ENCODE assay signal across 8 cellular contexts in genomic region chr19:49593233-49594113, GRCh38. TPM values are rescaled to one million over a fixed set of nuclear protein-coding genes. Genes with fewer than 3 reads are reported as not detected.
DNase-seq lines count a peak whose midpoint lies in the region; ATAC-seq and TF ChIP-seq lines count a peak whose summit lies in the region.

No MANE protein-coding gene starts in this region.

- ATAC-seq in GM18909 (IDR thresholded peaks at IDR 0.05; ENCODE audit: poor library complexity, unreplicated experiment) = peak; percentile 41
- ATAC-seq in activated T-cell treated with anti-CD3 and anti-CD28 coated beads, Interleukin-2, amount 50 U/mL, for 72 hours (replicated peaks in 1 of 2) = peak; percentile 65 to 67

- peaks cover 44% of the 10 kb centered on the region for H3K4me1 Mint-ChIP-seq in activated T-cell treated with anti-CD3 and anti-CD28 coated beads, Interleukin-2, amount 50 U/mL, for 72 hours (ENCODE audit: low read depth)

- TF ChIP-seq CTCF in PC-9 (conservative IDR thresholded peaks at IDR 0.05) (no peak), esophagus muscularis mucosa (IDR thresholded peaks at IDR 0.05) (peak in 1 of 3 experiments; percentile 18)

- 0 out of 2 replicates have a peak overlapping the region, but pooled peaks have one; percentile 20 for H2AFZ ChIP-seq in PC-9

- H3K27me3 Mint-ChIP-seq in activated T-cell treated with anti-CD3 and anti-CD28 coated beads, Interleukin-2, amount 50 U/mL, for 72 hours (ENCODE audit: low read depth) = no peaks in the 10 kb centered on the region

- peaks cover 0 to 10% of the 10 kb centered on the region in 2 donors for H3K36me3 Mint-ChIP-seq in activated T-cell treated with anti-CD3 and anti-CD28 coated beads, Interleukin-2, amount 50 U/mL, for 72 hours (ENCODE audit: insufficient read depth in 2 of 2)

- no peaks in the 10 kb centered on the region for H3K9me3 Mint-ChIP-seq in activated T-cell treated with anti-CD3 and anti-CD28 coated beads, Interleukin-2, amount 50 U/mL, for 72 hours

- TF ChIP-seq EP300 in esophagus muscularis mucosa (IDR thresholded peaks at IDR 0.05) = no peak

- H3K9me3 ChIP-seq in PC-9 (ENCODE audit: insufficient read depth, low read depth) = no peaks in the 10 kb centered on the region
- H3K9me3 ChIP-seq in esophagus muscularis mucosa = no peaks in the 10 kb centered on the region
- H3K9me3 ChIP-seq in muscle layer of duodenum (ENCODE audit: control insufficient read depth in 1 of 2, low read length in 2 of 2) = no peaks in the 10 kb centered on the region

- H3K4me3 ChIP-seq in PC-9 (peak overlapping the region; percentile 89), esophagus muscularis mucosa (peak overlapping the region; percentile 85 to 96 (median 92)), muscle layer of duodenum (ENCODE audit: low read depth in 1 of 2, low read length in 2 of 2) (peak overlapping the region; percentile 75 to 83)

- peaks cover 53% of the 10 kb centered on the region for H3K79me2 ChIP-seq in PC-9 (ENCODE audit: low read depth)

- H3F3A ChIP-seq in PC-9 (ENCODE audit: insufficient read depth, low read depth) = peaks cover 37% of the 10 kb centered on the region

- in situ Hi-C loops in ACHN (cut with HindIII; ENCODE audit: low pct_ligation_motif_present, low pct_unique_long_range_greater_than_20kb, low sequenced_read_pairs) = no loop called here

- H3K4me1 ChIP-seq in PC-9 (replicated peaks; ENCODE audit: insufficient read depth) = peaks cover 9% of the 10 kb centered on the region; the same call in 1 of the 2 replicates
- peaks cover 22 to 48% (median 44%) of the 10 kb centered on the region in 4 donors for H3K4me1 ChIP-seq in esophagus muscularis mucosa
- peaks cover 7 to 23% of the 10 kb centered on the region in 2 donors for H3K4me1 ChIP-seq in muscle layer of duodenum (ENCODE audit: control insufficient read depth in 1 of 2, insufficient read depth in 2 of 2, low read length in 2 of 2)

- H4K20me1 ChIP-seq in PC-9 (ENCODE audit: insufficient read depth) = peaks cover 23% of the 10 kb centered on the region

- WGBS in esophagus muscularis mucosa = 13% methylated on average over 27 of the region's 27 CpGs

- H3K27ac ChIP-seq in PC-9 = no peak overlapping the region
- peak overlapping the region; percentile 84 to 96 (median 94) for H3K27ac ChIP-seq in esophagus muscularis mucosa (replicated peaks in 1 of 4)
- H3K27ac ChIP-seq in muscle layer of duodenum (ENCODE audit: low read length) = peak overlapping the region; percentile 77

- POLR2A ChIA-PET in PC-9 (lab: Charles Lee; ENCODE audit: unreplicated experiment) = interaction anchor here (0.5 to 1.7 kb wide), 7 partner anchors 13 to 395 kb away, joined by 5 to 70 read pairs (median 14); partner anchors contain the start of genes NOSIP, PRRG2, RRAS and SCAF1

- H3K27ac Mint-ChIP-seq in activated T-cell treated with anti-CD3 and anti-CD28 coated beads, Interleukin-2, amount 50 U/mL, for 72 hours = peak overlapping the region; percentile 92

- TF ChIP-seq POLR2A in esophagus muscularis mucosa (IDR thresholded peaks at IDR 0.05; ENCODE audit: low read depth) = no peak

- 0 out of 2 replicates have a peak, but pooled peaks cover 4% of the 10 kb centered on the region for H3K36me3 ChIP-seq in PC-9 (ENCODE audit: low read depth)
- peaks cover 36 to 46% (median 44%) of the 10 kb centered on the region in 4 donors for H3K36me3 ChIP-seq in esophagus muscularis mucosa
- peaks cover 6 to 34% of the 10 kb centered on the region in 2 donors for H3K36me3 ChIP-seq in muscle layer of duodenum (ENCODE audit: control insufficient read depth in 1 of 2, insufficient read depth in 2 of 2, low read length in 2 of 2)

- H3K4me3 Mint-ChIP-seq in activated T-cell treated with anti-CD3 and anti-CD28 coated beads, Interleukin-2, amount 50 U/mL, for 72 hours = peak overlapping the region; percentile 90 to 96

- CTCF ChIA-PET in PC-9 (lab: Charles Lee) = no interaction called here

- intact Hi-C loops in PC-9 (cut with micrococcal nuclease; ENCODE audit: unreplicated experiment) (loop anchor here (2.0 kb wide), 1 partner anchor 71 kb away; the partner anchor contains the start of genes BCL2L12 and IRF3), esophagus muscularis mucosa (cut with DNase I) (loop anchor here (2.0 to 5.0 kb wide), 2 partner anchors 45 to 84 kb away; partner anchors contain the start of gene PRMT1)

- no peaks in the 10 kb centered on the region for H3K9me2 ChIP-seq in PC-9 (ENCODE audit: insufficient read depth)

- no TSS peak for BruUV-seq in PC-9 (replicated peaks; lab: Mats Ljungman, UMichigan)

- DNase-seq in ACHN = peak; percentile 90
- DNase-seq in HT-29 (ENCODE audit: low spot score) = peak; percentile 98
- DNase-seq in PC-9 = peak; percentile 87 to 94
- peak; percentile 94 to 97 for DNase-seq in activated T-cell treated with anti-CD3 and anti-CD28 coated beads, Interleukin-2, amount 50 U/mL, for 72 hours
- peak; percentile 99 for DNase-seq in esophagus muscularis mucosa (ENCODE audit: extremely low spot score)
- peak; percentile 96 for DNase-seq in stimulated activated CD8-positive, alpha-beta memory T cell treated with anti-CD3 and anti-CD28 coated beads, Interleukin-4, amount 100 ng/mL, for 48 hours

- H3K4me2 ChIP-seq in PC-9 = peak overlapping the region; percentile 95

- H3K27me3 ChIP-seq in PC-9 (ENCODE audit: insufficient read depth, low read depth) = no peaks in the 10 kb centered on the region
- no peaks in the 10 kb centered on the region for H3K27me3 ChIP-seq in esophagus muscularis mucosa
- H3K27me3 ChIP-seq in muscle layer of duodenum (ENCODE audit: low read depth, low read length) = no peaks in the 10 kb centered on the region

RNA-seq across cellular contexts. Expression of gene PRR12, which starts 2.5 kb away (rescaled TPM):
- 15.0 and 15.3 TPM in 2 replicates for total RNA-seq in HT-29 (2014; rRNA removed; shearing (Covaris generic))
- total RNA-seq in PC-9 (2021) (40.4 and 41.3 TPM in 2 replicates), esophagus muscularis mucosa (10 to 100 TPM in 3 of 4 donors, 1 to 10 TPM in 1; 9.4 to 29.1 (median 16.3) TPM)
- total RNA-seq in activated T-cell treated with anti-CD3 and anti-CD28 coated beads, Interleukin-2, amount 50 U/mL, for 72 hours = 10 to 100 TPM; 23.9 to 24.6 TPM

RNA-seq across cellular contexts. Expression of gene PRRG2, which starts 12.4 kb away (rescaled TPM):
- total RNA-seq in HT-29 (2014; rRNA removed; shearing (Covaris generic)) = 25.8 and 26.3 TPM in 2 replicates
- total RNA-seq in PC-9 (2021) = 16.2 TPM in 2 replicates
- 1 to 10 TPM in 1 of 2 donors, under 1 TPM in 1; 0.88 to 1.1 TPM for total RNA-seq in activated T-cell treated with anti-CD3 and anti-CD28 coated beads, Interleukin-2, amount 50 U/mL, for 72 hours
- total RNA-seq in esophagus muscularis mucosa = 1 to 10 TPM in 2 of 4 donors, under 1 TPM in 1, not detected in 1; 0.17 to 2.5 (median 1.6) TPM

RNA-seq across cellular contexts. Expression of gene NOSIP, which starts 13.1 kb away (rescaled TPM):
- 247 and 262 TPM in 2 replicates for total RNA-seq in HT-29 (2014; rRNA removed; shearing (Covaris generic))
- total RNA-seq in PC-9 (2021) (63.6 and 71.3 TPM in 2 replicates), esophagus muscularis mucosa (10 to 100 TPM; 51.0 to 71.6 (median 59.2) TPM)
- 10 to 100 TPM; 66.0 to 72.7 TPM for total RNA-seq in activated T-cell treated with anti-CD3 and anti-CD28 coated beads, Interleukin-2, amount 50 U/mL, for 72 hours

RNA-seq across cellular contexts. Expression of gene RRAS, which starts 46.5 kb away (rescaled TPM):
- 33.1 and 45.2 TPM in 2 replicates for total RNA-seq in HT-29 (2014; rRNA removed; shearing (Covaris generic))
- total RNA-seq in PC-9 (2021) = 36.6 and 40.6 TPM in 2 replicates
- 10 to 100 TPM; 11.3 to 13.5 TPM for total RNA-seq in activated T-cell treated with anti-CD3 and anti-CD28 coated beads, Interleukin-2, amount 50 U/mL, for 72 hours
- 100 to 1,000 TPM; 134 to 205 (median 187) TPM for total RNA-seq in esophagus muscularis mucosa

RNA-seq across cellular contexts. Expression of gene SCAF1, which starts 48.5 kb away (rescaled TPM):
- total RNA-seq in HT-29 (2014; rRNA removed; shearing (Covaris generic)) = 58.6 and 67.6 TPM in 2 replicates
- 86.9 and 91.3 TPM in 2 replicates for total RNA-seq in PC-9 (2021)
- 10 to 100 TPM; 57.7 to 60.1 TPM for total RNA-seq in activated T-cell treated with anti-CD3 and anti-CD28 coated beads, Interleukin-2, amount 50 U/mL, for 72 hours
- 10 to 100 TPM; 19.2 to 50.9 (median 30.9) TPM for total RNA-seq in esophagus muscularis mucosa
